In genomic region chr16:67016681-67017450, GRCh38 we compare ENCODE assay signal across 24 cellular contexts. TPM values are rescaled to one million over a fixed set of nuclear protein-coding genes. Genes with fewer than 3 reads are reported as not detected.
A peak's percentile ranks its signal among the peaks of the same experiment; 100 is the strongest.
DNase-seq lines count a peak whose midpoint lies in the region; ATAC-seq, FAIRE-seq and TF ChIP-seq lines count a peak whose summit lies in the region.
"Had no signal": no experiment of that assay in that cellular context is flagged by ENCODE, and none has a peak within 500 bp of the region (broad histone marks: within the 10 kb centered on the region; RNA-seq: fewer than 3 reads in every experiment).

No MANE protein-coding gene starts in this region.

- no peak for ATAC-seq in activated naive CD8-positive, alpha-beta T cell treated with anti-CD3 and anti-CD28 coated beads, Interleukin-2, amount 10 ng/mL, durations not matched to agents 7 days and 5 days (ENCODE audit: low read depth)
- ATAC-seq in upper lobe of right lung (no peak), foreskin keratinocyte (no peak)

- POLR2A ChIA-PET in activated naive CD8-positive, alpha-beta T cell treated with anti-CD3 and anti-CD28 coated beads, Interleukin-2, amount 10 ng/mL, durations not matched to agents 7 days and 5 days (lab: Charles Lee), result interaction anchor here (1.7 to 4.7 kb wide), 5 partner anchors 12 to 143 kb away, joined by 5 to 49 read pairs (median 16); partner anchors contain the start of genes B3GNT9, CBFB, FBXL8 and TRADD

- peaks cover 33% of the 10 kb centered on the region for H3K4me1 Mint-ChIP-seq in activated naive CD8-positive, alpha-beta T cell treated with anti-CD3 and anti-CD28 coated beads, Interleukin-2, amount 10 ng/mL, durations not matched to agents 7 days and 5 days
- H3K4me1 Mint-ChIP-seq in activated naive CD8-positive, alpha-beta T cell treated with anti-CD3 and anti-CD28 coated beads for 36 hours, result peaks cover 15% of the 10 kb centered on the region
- H3K4me1 Mint-ChIP-seq in nephron, result peaks cover 42% of the 10 kb centered on the region

- H3K27me3 ChIP-seq in bronchial epithelial cell (ENCODE audit: control insufficient read depth, insufficient read depth, low read length) (peaks cover 7% of the 10 kb centered on the region), upper lobe of right lung (no peaks in the 10 kb centered on the region), foreskin keratinocyte (peaks cover 20% of the 10 kb centered on the region)

- peaks cover 6% of the 10 kb centered on the region for H3K36me3 Mint-ChIP-seq in activated naive CD8-positive, alpha-beta T cell treated with anti-CD3 and anti-CD28 coated beads, Interleukin-2, amount 10 ng/mL, durations not matched to agents 7 days and 5 days
- no peaks in the 10 kb centered on the region for H3K36me3 Mint-ChIP-seq in activated naive CD8-positive, alpha-beta T cell treated with anti-CD3 and anti-CD28 coated beads for 36 hours
- no peaks in the 10 kb centered on the region for H3K36me3 Mint-ChIP-seq in nephron (ENCODE audit: low read depth)
- H3K36me3 Mint-ChIP-seq: memory B cell; naive B cell; stimulated activated naive B cell treated with anti-CD40 and anti-IgM and Interleukin-4, amounts not matched to agents 10 μg/mL and 1 μg/mL and 100 μg/mL, for 72 hours had no signal

- no peak overlapping the region for H3K4me3 ChIP-seq in bronchial epithelial cell (ENCODE audit: low read depth, low read length)
- no peak overlapping the region for H3K4me3 ChIP-seq in upper lobe of right lung
- H3K4me3 ChIP-seq: BLaER1 treated with 17β-estradiol and CSF1 and Interleukin-3, amounts not matched to agents 10 nM and 100 nM; cardiac muscle cell had no signal

- no peaks in the 10 kb centered on the region for H3K36me3 ChIP-seq in bronchial epithelial cell (ENCODE audit: control insufficient read depth, insufficient read depth, low read length)
- H3K36me3 ChIP-seq in upper lobe of right lung, result no peaks in the 10 kb centered on the region
- H3K36me3 ChIP-seq: BLaER1 treated with 17β-estradiol and CSF1 and Interleukin-3, amounts not matched to agents 10 nM and 100 nM; cardiac muscle cell had no signal

- peak; percentile 40 for FAIRE-seq in bronchial epithelial cell (lab: Jason Lieb, UNC)

- no peaks in the 10 kb centered on the region for H3K9me3 ChIP-seq in upper lobe of right lung
- H3K9me3 ChIP-seq: BLaER1 treated with 17β-estradiol and CSF1 and Interleukin-3, amounts not matched to agents 10 nM and 100 nM; Caco-2 had no signal

- no peak for TF ChIP-seq CTCF in bronchial epithelial cell (IDR thresholded peaks at IDR 0.05; ENCODE audit: insufficient read depth, low read length, severe bottlenecking)
- TF ChIP-seq CTCF in nephron (IDR thresholded peaks at IDR 0.05; ENCODE audit: unreplicated experiment in 3 of 3), result no peak
- TF ChIP-seq CTCF in upper lobe of right lung (IDR thresholded peaks at IDR 0.05), result no peak
- TF ChIP-seq CTCF in foreskin keratinocyte (conservative IDR thresholded peaks at IDR 0.05), result no peak

- H3K9me3 Mint-ChIP-seq in activated naive CD8-positive, alpha-beta T cell treated with anti-CD3 and anti-CD28 coated beads, Interleukin-2, amount 10 ng/mL, durations not matched to agents 7 days and 5 days, result no peaks in the 10 kb centered on the region
- H3K9me3 Mint-ChIP-seq in activated naive CD8-positive, alpha-beta T cell treated with anti-CD3 and anti-CD28 coated beads for 36 hours, result no peaks in the 10 kb centered on the region
- H3K9me3 Mint-ChIP-seq in nephron, result no peaks in the 10 kb centered on the region
- H3K9me3 Mint-ChIP-seq: activated B cell treated with CpG ODN at 0.5 μM for 24 hours; activated CD4-positive, alpha-beta memory T cell treated with anti-CD3 and anti-CD28 coated beads, Interleukin-2, amount 10 ng/mL, durations not matched to agents 7 days and 5 days; activated naive CD4-positive, alpha-beta T cell treated with anti-CD3 and anti-CD28 coated beads, Interleukin-2, amount 10 ng/mL, durations not matched to agents 7 days and 5 days; H9; memory B cell; naive B cell; stimulated activated naive B cell treated with anti-CD40 and anti-IgM and Interleukin-4, amounts not matched to agents 10 μg/mL and 1 μg/mL and 100 μg/mL, for 72 hours had no signal

- H3K4me3 Mint-ChIP-seq in activated naive CD8-positive, alpha-beta T cell treated with anti-CD3 and anti-CD28 coated beads, Interleukin-2, amount 10 ng/mL, durations not matched to agents 7 days and 5 days, result no peak overlapping the region
- H3K4me3 Mint-ChIP-seq in activated naive CD8-positive, alpha-beta T cell treated with anti-CD3 and anti-CD28 coated beads for 36 hours, result no peak overlapping the region
- no peak overlapping the region for H3K4me3 Mint-ChIP-seq in nephron
- H3K4me3 Mint-ChIP-seq: activated B cell treated with CpG ODN at 0.5 μM for 24 hours; activated CD4-positive, alpha-beta memory T cell treated with anti-CD3 and anti-CD28 coated beads, Interleukin-2, amount 10 ng/mL, durations not matched to agents 7 days and 5 days; activated naive CD4-positive, alpha-beta T cell treated with anti-CD3 and anti-CD28 coated beads, Interleukin-2, amount 10 ng/mL, durations not matched to agents 7 days and 5 days; memory B cell; stimulated activated naive B cell treated with anti-CD40 and anti-IgM and Interleukin-4, amounts not matched to agents 10 μg/mL and 1 μg/mL and 100 μg/mL, for 72 hours had no signal

- peak; percentile 33 for DNase-seq in activated naive CD8-positive, alpha-beta T cell treated with anti-CD3 and anti-CD28 coated beads, Interleukin-2, amount 10 ng/mL, durations not matched to agents 7 days and 5 days
- DNase-seq in activated naive CD8-positive, alpha-beta T cell treated with anti-CD3 and anti-CD28 coated beads for 36 hours, result no peak
- DNase-seq in bronchial epithelial cell (ENCODE audit: low read depth) (peak; percentile 8), upper lobe of right lung (peak; percentile 46), amniotic stem cell (lab: John Stamatoyannopoulos, UW) (no peak), foreskin keratinocyte (no peak), NCI-H128 (lab: John Stamatoyannopoulos, UW; ENCODE audit: unreplicated experiment) (no peak)
- DNase-seq: activated CD4-positive, alpha-beta memory T cell treated with anti-CD3 and anti-CD28 coated beads, Interleukin-2, amount 10 ng/mL, durations not matched to agents 7 days and 5 days; activated naive CD4-positive, alpha-beta T cell treated with anti-CD3 and anti-CD28 coated beads, Interleukin-2, amount 10 ng/mL, durations not matched to agents 7 days and 5 days; dermis blood vessel endothelial cell; DND-41; H9; Kasumi-1; naive B cell; NCI-H1092; NCI-H526 treated with DMSO at 0.1 percent for 48 hours; retina; stimulated activated naive B cell treated with anti-CD40 and anti-IgM and Interleukin-4, amounts not matched to agents 10 μg/mL and 1 μg/mL and 100 μg/mL, for 72 hours had no signal

- intact Hi-C loops in upper lobe of right lung (cut with DNase I), result no loop called here

- H3K27ac Mint-ChIP-seq in activated naive CD8-positive, alpha-beta T cell treated with anti-CD3 and anti-CD28 coated beads, Interleukin-2, amount 10 ng/mL, durations not matched to agents 7 days and 5 days, result peak overlapping the region; percentile 71
- no peak overlapping the region for H3K27ac Mint-ChIP-seq in activated naive CD8-positive, alpha-beta T cell treated with anti-CD3 and anti-CD28 coated beads for 36 hours
- peak overlapping the region; percentile 73 to 92 (median 89) for H3K27ac Mint-ChIP-seq in nephron
- H3K27ac Mint-ChIP-seq: activated B cell treated with CpG ODN at 0.5 μM for 24 hours; H9; memory B cell; stimulated activated naive B cell treated with anti-CD40 and anti-IgM and Interleukin-4, amounts not matched to agents 10 μg/mL and 1 μg/mL and 100 μg/mL, for 72 hours had no signal

- H3K27ac ChIP-seq in upper lobe of right lung (no peak overlapping the region), foreskin keratinocyte (no peak overlapping the region)
- H3K27ac ChIP-seq: cardiac muscle cell had no signal

- H3K4me1 ChIP-seq in upper lobe of right lung, result peaks cover 5% of the 10 kb centered on the region
- no peaks in the 10 kb centered on the region for H3K4me1 ChIP-seq in foreskin keratinocyte

- peaks cover 6% of the 10 kb centered on the region for H3K27me3 Mint-ChIP-seq in activated naive CD8-positive, alpha-beta T cell treated with anti-CD3 and anti-CD28 coated beads, Interleukin-2, amount 10 ng/mL, durations not matched to agents 7 days and 5 days
- H3K27me3 Mint-ChIP-seq in activated naive CD8-positive, alpha-beta T cell treated with anti-CD3 and anti-CD28 coated beads for 36 hours, result no peaks in the 10 kb centered on the region
- H3K27me3 Mint-ChIP-seq in nephron (ENCODE audit: low read depth), result peaks cover 11% of the 10 kb centered on the region
- H3K27me3 Mint-ChIP-seq: activated B cell treated with CpG ODN at 0.5 μM for 24 hours; activated CD4-positive, alpha-beta memory T cell treated with anti-CD3 and anti-CD28 coated beads, Interleukin-2, amount 10 ng/mL, durations not matched to agents 7 days and 5 days had no signal

RNA-seq across cellular contexts. Expression of gene CBFB, which starts 12.1 kb away (rescaled TPM):
- total RNA-seq in activated naive CD8-positive, alpha-beta T cell treated with anti-CD3 and anti-CD28 coated beads, Interleukin-2, amount 10 ng/mL, durations not matched to agents 7 days and 5 days, result 100 to 1,000 TPM; 193 to 198 TPM
- 100 to 1,000 TPM; 110 to 114 TPM for total RNA-seq in activated naive CD8-positive, alpha-beta T cell treated with anti-CD3 and anti-CD28 coated beads for 36 hours
- total RNA-seq in bronchial epithelial cell, result 101 and 121 TPM in 2 replicates
- 63.0 TPM for total RNA-seq in upper lobe of right lung
- 55.2 and 56.4 TPM in 2 replicates for total RNA-seq in foreskin keratinocyte
- polyA plus RNA-seq in foreskin keratinocyte, result 20.1 and 23.1 TPM in 2 replicates

RNA-seq across cellular contexts. Expression of gene CES4A, which starts 28.5 kb away (rescaled TPM):
- 10 to 100 TPM; 16.2 to 17.5 TPM for total RNA-seq in activated naive CD8-positive, alpha-beta T cell treated with anti-CD3 and anti-CD28 coated beads, Interleukin-2, amount 10 ng/mL, durations not matched to agents 7 days and 5 days
- 1 to 10 TPM; 3.5 to 4.6 TPM for total RNA-seq in activated naive CD8-positive, alpha-beta T cell treated with anti-CD3 and anti-CD28 coated beads for 36 hours
- 1.1 and 1.5 TPM in 2 replicates for total RNA-seq in bronchial epithelial cell
- 13.3 TPM for total RNA-seq in upper lobe of right lung
- 2.8 and 3.4 TPM in 2 replicates for total RNA-seq in foreskin keratinocyte
- 2.9 and 4.2 TPM in 2 replicates for polyA plus RNA-seq in foreskin keratinocyte
- total RNA-seq: Caco-2 had no signal

RNA-seq across cellular contexts. Expression of gene CES3, which starts 55.8 kb away (rescaled TPM):
- total RNA-seq in activated naive CD8-positive, alpha-beta T cell treated with anti-CD3 and anti-CD28 coated beads, Interleukin-2, amount 10 ng/mL, durations not matched to agents 7 days and 5 days, result 1 to 10 TPM; 4.8 to 8.3 TPM
- total RNA-seq in activated naive CD8-positive, alpha-beta T cell treated with anti-CD3 and anti-CD28 coated beads for 36 hours, result under 1 TPM; 0.43 to 0.80 TPM
- total RNA-seq in bronchial epithelial cell (1.6 and 6.3 TPM in 2 replicates), upper lobe of right lung (3.4 TPM), foreskin keratinocyte (0.88 and 1.1 TPM in 2 replicates)
- 0.43 and 0.55 TPM in 2 replicates for polyA plus RNA-seq in foreskin keratinocyte
- total RNA-seq: dermis blood vessel endothelial cell had no signal

Comparison
In these comparisons a context has a peak if more than half of its experiments do, and no peak if none do; other contexts are left out.
1. DNase-seq: peak in activated naive CD8-positive, alpha-beta T cell treated with anti-CD3 and anti-CD28 coated beads, Interleukin-2, amount 10 ng/mL, durations not matched to agents 7 days and 5 days (single experiment), bronchial epithelial cell (single experiment) and upper lobe of right lung (single experiment); none in activated naive CD8-positive, alpha-beta T cell treated with anti-CD3 and anti-CD28 coated beads for 36 hours (single experiment), amniotic stem cell (single experiment), foreskin keratinocyte (0 of 2) and NCI-H128 (single experiment).